In the genomic region with DNA sequence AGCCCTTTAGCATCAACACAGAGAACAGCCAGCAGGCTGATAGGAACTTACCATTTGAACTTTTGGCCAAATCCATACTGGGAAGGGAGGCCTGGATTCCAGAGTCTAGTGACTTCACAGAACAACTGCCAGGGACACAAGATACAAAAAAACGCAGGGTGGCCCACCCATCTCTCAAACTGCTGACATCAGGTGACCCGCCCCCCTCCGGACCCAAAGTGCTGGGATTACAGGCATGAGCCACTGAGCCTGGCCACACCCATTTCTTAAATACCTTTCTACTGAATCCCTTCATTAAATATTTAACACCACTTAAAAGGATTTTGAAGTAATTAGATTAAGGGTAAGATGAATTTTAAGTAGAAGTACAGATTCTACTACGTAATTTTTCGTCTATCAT, we compare ENCODE assay signal across 1 cellular context. TPM values are rescaled to one million over a fixed set of nuclear protein-coding genes. Genes with fewer than 3 reads are reported as not detected.
"Had no signal": no experiment of that assay in that cellular context is flagged by ENCODE, and none has a peak within 500 bp of the region (broad histone marks: within the 10 kb centered on the region; RNA-seq: fewer than 3 reads in every experiment).

No MANE protein-coding gene starts in this region.

RNA-seq across cellular contexts. Expression of a gene that starts 43.7 kb away (rescaled TPM):
- total RNA-seq: OCI-LY7 had no signal
